ENCODE assay signal across 1 cellular context in genomic region chr16:85582177-85582888, GRCh38.
TF ChIP-seq lines count a peak whose summit lies in the region.

No MANE protein-coding gene starts in this region.

TF ChIP-seq in HepG2, 621 proteins besides CTCF, POLR2A, EP300 and RAD21 (continued from another document):
- TF ChIP-seq NFATC3 (CRISPR knock-in tag; IDR thresholded peaks at IDR 0.05): no peak
- TF ChIP-seq ZNF784 (CRISPR knock-in tag; IDR thresholded peaks at IDR 0.05; ENCODE audit: borderline replicate concordance): no peak
- TF ChIP-seq ATF6 (CRISPR knock-in tag; conservative IDR thresholded peaks at IDR 0.05): no peak
- TF ChIP-seq ZZZ3 (CRISPR knock-in tag; IDR thresholded peaks at IDR 0.05; ENCODE audit: borderline replicate concordance): no peak
- TF ChIP-seq ZBTB38 (CRISPR knock-in tag; IDR thresholded peaks at IDR 0.05): no peak
- TF ChIP-seq ZNF510 (CRISPR knock-in tag; IDR thresholded peaks at IDR 0.05; ENCODE audit: low read depth): no peak
TF ChIP-seq in HepG2: peak in this region for 1.
